Comparison of ENCODE assay signal across 1 cellular context in genomic region chr7:70870349-70870748, GRCh38.
TF ChIP-seq lines count a peak whose summit lies in the region.

No MANE protein-coding gene starts in this region.

TF ChIP-seq in H1, 55 proteins besides CTCF, POLR2A, EP300 and RAD21:
- TF ChIP-seq SP1 (IDR thresholded peaks at IDR 0.05; ENCODE audit: low read depth, low read length): no peak
- no peak for TF ChIP-seq ASH2L (IDR thresholded peaks at IDR 0.05; ENCODE audit: low read length)
- TF ChIP-seq RBBP5 (IDR thresholded peaks at IDR 0.05; ENCODE audit: borderline replicate concordance, low read depth, low read length): no peak
- no peak for TF ChIP-seq NRF1 (IDR thresholded peaks at IDR 0.05; ENCODE audit: low read depth, low read length)
- TF ChIP-seq MAFK (IDR thresholded peaks at IDR 0.05; ENCODE audit: low read depth, low read length): no peak
- TF ChIP-seq SAP30 (IDR thresholded peaks at IDR 0.05; ENCODE audit: insufficient read depth, insufficient replicate concordance, low read length): no peak
- TF ChIP-seq JUN (IDR thresholded peaks at IDR 0.05; ENCODE audit: low read depth, low read length): no peak
- no peak for TF ChIP-seq SIRT6 (IDR thresholded peaks at IDR 0.05; ENCODE audit: low read length)
- TF ChIP-seq HDAC2 (IDR thresholded peaks at IDR 0.05; ENCODE audit: borderline replicate concordance in 1 of 2, low read depth in 2 of 2, low read length in 2 of 2): no peak
- TF ChIP-seq POU5F1 (IDR thresholded peaks at IDR 0.05; ENCODE audit: low read depth, low read length): no peak
